ENCODE assay signal across 1 cellular context in genomic region chr1:151459331-151460046, GRCh38.
TF ChIP-seq lines count a peak whose summit lies in the region.

Gene POGZ (minus strand): TSS chr1:151459494. CDS start chr1:151442204, 17,290 bp downstream.

TF ChIP-seq in HepG2, 621 proteins besides CTCF, POLR2A, EP300 and RAD21 (continued from another document and continues in another):
- TF ChIP-seq ZNF800 (CRISPR knock-in tag; IDR thresholded peaks at IDR 0.05) (no peak), HNF4A (CRISPR knock-in tag; IDR thresholded peaks at IDR 0.05) (no peak), KAT7 (CRISPR knock-in tag; IDR thresholded peaks at IDR 0.05; ENCODE audit: borderline replicate concordance) (0 out of 2 replicates have a peak, but pooled peaks have one; percentile 57), ZNF879 (CRISPR knock-in tag; IDR thresholded peaks at IDR 0.05) (no peak), POGZ (CRISPR knock-in tag; IDR thresholded peaks at IDR 0.05) (peak; percentile 90), ATRX (CRISPR knock-in tag; IDR thresholded peaks at IDR 0.05; ENCODE audit: borderline replicate concordance) (no peak), HOXA3 (CRISPR knock-in tag; IDR thresholded peaks at IDR 0.05) (peak; percentile 77), ZNF781 (CRISPR knock-in tag; IDR thresholded peaks at IDR 0.05; ENCODE audit: borderline replicate concordance, not compliant biosample characterization) (no peak), TARDBP (CRISPR knock-in tag; IDR thresholded peaks at IDR 0.05) (no peak), CREM (IDR thresholded peaks at IDR 0.05) (peak; percentile 94), CREM (CRISPR knock-in tag; IDR thresholded peaks at IDR 0.05) (peak; percentile 29; the same call in 1 of the 2 replicates), ZNF512B (CRISPR knock-in tag; IDR thresholded peaks at IDR 0.05; ENCODE audit: borderline replicate concordance) (no peak), RFX3 (CRISPR knock-in tag; IDR thresholded peaks at IDR 0.05) (no peak), SAP130 (CRISPR knock-in tag; IDR thresholded peaks at IDR 0.05; ENCODE audit: low read depth) (peak; percentile 71), REST (IDR thresholded peaks at IDR 0.05; ENCODE audit: borderline replicate concordance in 1 of 2, low read depth in 1 of 2, low read length in 2 of 2) (no peak), ERF (CRISPR knock-in tag; IDR thresholded peaks at IDR 0.05) (peak; percentile 8; the same call in 1 of the 2 replicates), HCFC1 (IDR thresholded peaks at IDR 0.05; ENCODE audit: low read depth, low read length) (peak; percentile 35; the same call in 1 of the 2 replicates), FOXA3 (CRISPR knock-in tag; IDR thresholded peaks at IDR 0.05) (no peak), KLF11 (CRISPR knock-in tag; IDR thresholded peaks at IDR 0.05) (no peak), ZSCAN25 (CRISPR knock-in tag; IDR thresholded peaks at IDR 0.05) (no peak), HDAC1 (CRISPR knock-in tag; IDR thresholded peaks at IDR 0.05) (peak; percentile 24; the same call in 1 of the 2 replicates), BRD4 (CRISPR knock-in tag; IDR thresholded peaks at IDR 0.05) (0 out of 2 replicates have a peak, but pooled peaks have one; percentile 49), GABPA (IDR thresholded peaks at IDR 0.05; ENCODE audit: low read depth, low read length) (peak; percentile 72), GABPA (CRISPR knock-in tag; IDR thresholded peaks at IDR 0.05; ENCODE audit: low read depth) (peak; percentile 90), FOXK1 (CRISPR knock-in tag; IDR thresholded peaks at IDR 0.05; ENCODE audit: borderline replicate concordance, low read depth) (peak; percentile 68; the same call in 1 of the 2 replicates), SOX13 (IDR thresholded peaks at IDR 0.05) (peak; percentile 77), SOX13 (CRISPR knock-in tag; conservative IDR thresholded peaks at IDR 0.05 in 1 of 2, IDR thresholded peaks at IDR 0.05 in 1 of 2) (no peak), JUN (CRISPR knock-in tag; IDR thresholded peaks at IDR 0.05) (0 out of 2 replicates have a peak, but pooled peaks have one; percentile 46), HNF1A (IDR thresholded peaks at IDR 0.05; ENCODE audit: low read depth) (no peak), HNF1A (CRISPR knock-in tag; IDR thresholded peaks at IDR 0.05; ENCODE audit: borderline replicate concordance) (0 out of 2 replicates have a peak, but pooled peaks have one; percentile 31), KDM2A (CRISPR knock-in tag; IDR thresholded peaks at IDR 0.05; ENCODE audit: borderline replicate concordance, low read depth) (peak; percentile 89; the same call in 1 of the 2 replicates), SP1 (IDR thresholded peaks at IDR 0.05) (no peak), SP1 (CRISPR knock-in tag; IDR thresholded peaks at IDR 0.05) (peak; percentile 74), ZHX2 (IDR thresholded peaks at IDR 0.05; ENCODE audit: low read depth) (peak; percentile 72), ZHX2 (CRISPR knock-in tag; IDR thresholded peaks at IDR 0.05; ENCODE audit: borderline replicate concordance) (no peak), MYNN (CRISPR knock-in tag; IDR thresholded peaks at IDR 0.05; ENCODE audit: low read depth) (no peak), ZNF326 (CRISPR knock-in tag; IDR thresholded peaks at IDR 0.05; ENCODE audit: borderline replicate concordance) (no peak), DMAP1 (CRISPR knock-in tag; IDR thresholded peaks at IDR 0.05) (peak; percentile 41; the same call in 1 of the 2 replicates), ZFY (CRISPR knock-in tag; IDR thresholded peaks at IDR 0.05) (peak; percentile 43; the same call in 1 of the 2 replicates), TBX2 (CRISPR knock-in tag; IDR thresholded peaks at IDR 0.05; ENCODE audit: borderline replicate concordance) (peak; percentile 57; the same call in 1 of the 2 replicates), ZFP41 (CRISPR knock-in tag; IDR thresholded peaks at IDR 0.05; ENCODE audit: borderline replicate concordance) (no peak)
